28 cellular contexts compared by ENCODE assay signal in the genomic region with DNA sequence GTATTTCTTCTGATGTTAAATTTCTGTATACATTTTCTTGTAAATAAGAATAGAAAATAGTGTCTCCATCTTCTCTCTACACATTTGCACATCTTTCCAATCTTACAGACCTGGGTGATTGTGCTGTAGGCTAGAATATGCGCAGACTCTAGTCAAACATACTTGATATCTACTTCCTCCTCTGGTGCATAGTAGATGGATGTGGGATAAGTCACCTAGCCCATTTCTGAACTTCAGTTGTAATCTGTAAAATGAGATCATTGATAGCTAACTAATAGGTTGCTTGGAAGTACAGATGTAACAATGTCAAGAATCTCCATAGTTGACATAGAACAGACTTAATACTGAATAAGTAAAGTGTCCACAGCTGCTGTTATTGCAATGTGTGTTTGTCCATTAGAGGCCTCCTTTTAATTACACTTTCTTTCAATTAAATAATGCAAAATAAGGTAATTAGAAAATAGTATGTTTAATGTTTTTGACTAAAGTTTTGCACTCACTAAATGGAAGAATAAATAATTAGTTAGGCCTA.
"Had no signal": no experiment of that assay in that cellular context is flagged by ENCODE, and none has a peak within 500 bp of the region (broad histone marks: within the 10 kb centered on the region; RNA-seq: fewer than 3 reads in every experiment).

No MANE protein-coding gene starts in this region.

- H3K4me3 ChIP-seq: heart right ventricle, hepatocyte, left ventricle myocardium inferior, lower lobe of right lung, neural progenitor cell, psoas muscle, right atrium auricular region, right lobe of liver, stomach, thoracic aorta, tibial artery, upper lobe of right lung had no signal

- H2AFZ ChIP-seq: hepatocyte, neural progenitor cell, parathyroid adenoma had no signal

- H3K4me1 ChIP-seq: heart right ventricle, left ventricle myocardium inferior, lower lobe of right lung, neural progenitor cell, psoas muscle, right atrium auricular region, right lobe of liver, tibial artery, upper lobe of right lung had no signal

- H3K27me3 ChIP-seq: heart right ventricle, hepatocyte, neural progenitor cell, neutrophil, right atrium auricular region, right lobe of liver, stomach, tibial artery, upper lobe of right lung had no signal

- H3K27ac ChIP-seq: heart right ventricle, hepatocyte, left ventricle myocardium inferior, lower lobe of right lung, neural progenitor cell, neutrophil, parathyroid adenoma, psoas muscle, right atrium auricular region, right lobe of liver, stomach, thoracic aorta, tibial artery, upper lobe of right lung had no signal

- H3K9ac ChIP-seq: neural progenitor cell, parathyroid adenoma had no signal

- ATAC-seq: heart right ventricle; lower lobe of right lung; natural killer cell; psoas muscle; right lobe of liver; stimulated activated naive B cell treated with anti-CD40 and anti-IgM and Interleukin-4, amounts not matched to agents 10 μg/mL and 1 μg/mL and 100 μg/mL, for 72 hours; stimulated activated naive CD8-positive, alpha-beta T cell treated with anti-CD3 and anti-CD28 coated beads, Interleukin-15, Interleukin-2, amounts not matched to agents 100 U/mL and 50 U/mL, for 24 hours; upper lobe of right lung had no signal

- FAIRE-seq: kidney, urothelium cell line had no signal

- H3K4me2 ChIP-seq: hepatocyte, neural progenitor cell had no signal

- H3K36me3 ChIP-seq: heart right ventricle, left ventricle myocardium inferior, lower lobe of right lung, neural progenitor cell, neutrophil, right atrium auricular region, right lobe of liver, stomach, thoracic aorta, tibial artery, upper lobe of right lung had no signal

- H3K9me3 ChIP-seq: heart right ventricle, left ventricle myocardium inferior, lower lobe of right lung, neutrophil, psoas muscle, right atrium auricular region, right lobe of liver, stomach, thoracic aorta, tibial artery, upper lobe of right lung had no signal

- DNase-seq: heart right ventricle; kidney; left ventricle myocardium inferior; lower lobe of right lung; mammary epithelial cell; mesenchymal stem cell; naive B cell; natural killer cell; nephron progenitor cell; occipital lobe; psoas muscle; right lobe of liver; stimulated activated CD4-positive, alpha-beta T cell treated with anti-CD3 and anti-CD28 coated beads, Interleukin-12 subunit alpha, Interleukin-12 subunit beta, amount 100 ng/mL, for 4 hours; stimulated activated CD4-positive, alpha-beta T cell treated with anti-CD3 and anti-CD28 coated beads, Interleukin-15, amount 100 ng/mL, for 24 hours; stimulated activated CD4-positive, alpha-beta T cell treated with anti-CD3 and anti-CD28 coated beads, Interleukin-2, amount 100 ng/mL, for 24 hours; stimulated activated CD4-positive, alpha-beta T cell treated with anti-CD3 and anti-CD28 coated beads, Interleukin-4, amount 100 ng/mL, for 1 hour; stimulated activated naive B cell treated with anti-CD40 and anti-IgM and Interleukin-4, amounts not matched to agents 10 μg/mL and 1 μg/mL and 100 μg/mL, for 72 hours; stimulated activated naive CD8-positive, alpha-beta T cell treated with anti-CD3 and anti-CD28 coated beads, Interleukin-15, Interleukin-2, amounts not matched to agents 100 U/mL and 50 U/mL, for 24 hours; stomach; tibial artery; upper lobe of right lung had no signal
